38 cellular contexts compared by ENCODE assay signal in the genomic region with DNA sequence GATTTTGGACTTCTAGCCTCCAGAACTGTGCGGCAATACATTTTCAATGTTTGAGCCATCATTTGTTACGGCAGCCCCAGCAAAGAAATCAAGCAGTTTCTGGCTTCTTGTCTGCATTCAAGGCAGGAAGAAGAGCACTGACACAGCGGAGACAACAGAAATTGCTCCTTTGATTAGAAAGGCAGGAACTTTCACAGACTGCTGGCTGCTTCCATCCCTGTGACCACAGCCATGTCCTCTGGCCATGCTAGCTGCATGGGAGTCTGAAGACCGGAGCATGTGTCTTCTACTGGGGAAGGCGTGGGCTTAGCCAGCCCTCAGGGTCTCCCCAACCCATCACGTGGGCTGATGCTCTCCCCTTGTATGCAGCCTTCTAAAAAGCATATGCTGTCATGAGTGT. TPM values are rescaled to one million over a fixed set of nuclear protein-coding genes. Genes with fewer than 3 reads are reported as not detected.
"Had no signal": no experiment of that assay in that cellular context is flagged by ENCODE, and none has a peak within 500 bp of the region (broad histone marks: within the 10 kb centered on the region; RNA-seq: fewer than 3 reads in every experiment).

No MANE protein-coding gene starts in this region.

- H3K4me3 Mint-ChIP-seq: activated CD4-positive, alpha-beta memory T cell treated with anti-CD3 and anti-CD28 coated beads for 36 hours; activated CD4-positive, alpha-beta T cell treated with anti-CD3 and anti-CD28 coated beads for 36 hours; activated CD4-positive, alpha-beta T cell treated with anti-CD3 and anti-CD28 coated beads, Interleukin-2, amount 10 ng/mL, durations not matched to agents 24 days and 14 days; activated CD8-positive, alpha-beta memory T cell treated with anti-CD3 and anti-CD28 coated beads, Interleukin-2, amount 10 ng/mL, durations not matched to agents 7 days and 5 days; activated CD8-positive, alpha-beta T cell treated with anti-CD3 and anti-CD28 coated beads, Interleukin-2, amount 10 ng/mL, durations not matched to agents 7 days and 5 days; activated naive CD4-positive, alpha-beta T cell treated with anti-CD3 and anti-CD28 coated beads, Interleukin-2, amount 10 ng/mL, durations not matched to agents 7 days and 5 days; activated naive CD8-positive, alpha-beta T cell treated with anti-CD3 and anti-CD28 coated beads, Interleukin-2, amount 10 ng/mL, durations not matched to agents 7 days and 5 days; activated T-helper 1 cell treated with anti-CD3 and anti-CD28 coated beads, Interleukin-12 subunit alpha, Interleukin-12 subunit beta, Interleukin-2, Interleukin-4 antibody, amounts not matched to agents 30 ng/mL and 10 ng/mL and 1 ng/mL, durations not matched to agents 14 hours and 24 hours and 36 hours; brain; central memory CD8-positive, alpha-beta T cell; dendritic cell treated with granulocyte-macrophage colony-stimulating factor and Interleukin-4, amounts not matched to agents 40 ng/mL and 50 ng/mL, for 4 days; endodermal cell; T-helper 17 cell; T-helper 2 cell treated with Interferon-gamma antibody and Interleukin-4, amounts not matched to agents 5 μg/mL and 100 μg/mL, for 36 hours had no signal

- H3K9me3 ChIP-seq: ascending aorta, breast epithelium, gastroesophageal sphincter had no signal

- H3K36me3 ChIP-seq: ascending aorta, breast epithelium, cardiac muscle cell, gastroesophageal sphincter had no signal

- ATAC-seq: activated CD4-positive, alpha-beta T cell treated with anti-CD3 and anti-CD28 coated beads for 36 hours; activated CD8-positive, alpha-beta memory T cell treated with anti-CD3 and anti-CD28 coated beads, Interleukin-2, amount 10 ng/mL, durations not matched to agents 7 days and 5 days; activated CD8-positive, alpha-beta T cell treated with anti-CD3 and anti-CD28 coated beads, Interleukin-2, amount 10 ng/mL, durations not matched to agents 7 days and 5 days; activated naive CD4-positive, alpha-beta T cell treated with anti-CD3 and anti-CD28 coated beads, Interleukin-2, amount 50 U/mL, for 72 hours; esophagus mucosa; gastroesophageal sphincter; T-helper 17 cell had no signal

- H3K4me3 ChIP-seq: ascending aorta, breast epithelium, cardiac muscle cell, coronary artery, dorsolateral prefrontal cortex, gastroesophageal sphincter had no signal

- H3K4me1 Mint-ChIP-seq: activated CD4-positive, alpha-beta T cell treated with anti-CD3 and anti-CD28 coated beads for 36 hours; activated naive CD4-positive, alpha-beta T cell treated with anti-CD3 and anti-CD28 coated beads, Interleukin-2, amount 10 ng/mL, durations not matched to agents 7 days and 5 days; brain; central memory CD8-positive, alpha-beta T cell; endodermal cell had no signal

- H3K4me1 ChIP-seq: ascending aorta, breast epithelium, gastroesophageal sphincter had no signal

- DNase-seq: activated CD4-positive, alpha-beta memory T cell treated with anti-CD3 and anti-CD28 coated beads for 36 hours; activated CD4-positive, alpha-beta T cell treated with anti-CD3 and anti-CD28 coated beads for 36 hours; activated CD4-positive, alpha-beta T cell treated with anti-CD3 and anti-CD28 coated beads, Interleukin-2, amount 10 ng/mL, durations not matched to agents 24 days and 14 days; activated CD4-positive, CD25-positive, alpha-beta regulatory T cell; activated CD4-positive, CD25-positive, alpha-beta regulatory T cell treated with anti-CD3 and anti-CD28 coated beads, Interleukin-2, amount 50 U/mL, for 72 hours; activated CD8-positive, alpha-beta memory T cell treated with anti-CD3 and anti-CD28 coated beads, Interleukin-2, amount 10 ng/mL, durations not matched to agents 7 days and 5 days; activated CD8-positive, alpha-beta memory T cell treated with anti-CD3 and anti-CD28 coated beads, Interleukin-2, amount 50 U/mL, for 4 hours; activated CD8-positive, alpha-beta T cell treated with anti-CD3 and anti-CD28 coated beads, Interleukin-2, amount 10 ng/mL, durations not matched to agents 7 days and 5 days; activated effector memory CD4-positive, alpha-beta T cell treated with anti-CD3 and anti-CD28 coated beads, Interleukin-2, amount 50 U/mL, for 16 hours; activated naive CD4-positive, alpha-beta T cell; activated naive CD4-positive, alpha-beta T cell treated with anti-CD3 and anti-CD28 coated beads, Interleukin-2, amount 10 ng/mL, durations not matched to agents 7 days and 5 days; activated naive CD8-positive, alpha-beta T cell treated with anti-CD3 and anti-CD28 coated beads, Interleukin-2, amount 10 ng/mL, durations not matched to agents 7 days and 5 days; activated T-cell treated with anti-CD3 and anti-CD28 coated beads, Interleukin-2, amount 50 U/mL, for 1 hour; activated T-cell treated with anti-CD3 and anti-CD28 coated beads, Interleukin-2, amount 50 U/mL, for 48 hours; dorsolateral prefrontal cortex; effector memory CD4-positive, alpha-beta T cell; endodermal cell; foreskin fibroblast; T-helper 1 cell; T-helper 17 cell; T1000 had no signal

- H3K9me3 Mint-ChIP-seq: activated CD4-positive, alpha-beta memory T cell treated with anti-CD3 and anti-CD28 coated beads for 36 hours; activated CD4-positive, alpha-beta T cell treated with anti-CD3 and anti-CD28 coated beads, Interleukin-2, amount 10 ng/mL, durations not matched to agents 24 days and 14 days; activated naive CD4-positive, alpha-beta T cell treated with anti-CD3 and anti-CD28 coated beads, Interleukin-2, amount 10 ng/mL, durations not matched to agents 7 days and 5 days; activated naive CD4-positive, alpha-beta T cell treated with anti-CD3 and anti-CD28 coated beads, Interleukin-2, amount 50 U/mL, for 72 hours; activated T-helper 1 cell treated with anti-CD3 and anti-CD28 coated beads, Interleukin-12 subunit alpha, Interleukin-12 subunit beta, Interleukin-2, Interleukin-4 antibody, amounts not matched to agents 30 ng/mL and 10 ng/mL and 1 ng/mL, durations not matched to agents 14 hours and 24 hours and 36 hours; activated T-helper 2 cell treated with anti-CD3 and anti-CD28 coated beads, Interferon-gamma antibody, Interleukin-2, Interleukin-4, amounts not matched to agents 10 μg/mL and 5 μg/mL and 100 μg/mL, durations not matched to agents 14 hours and 24 hours and 36 hours; brain; central memory CD8-positive, alpha-beta T cell; dendritic cell treated with granulocyte-macrophage colony-stimulating factor and Interleukin-4, amounts not matched to agents 40 ng/mL and 50 ng/mL, for 4 days; endodermal cell; T-helper 2 cell treated with Interferon-gamma antibody and Interleukin-4, amounts not matched to agents 5 μg/mL and 100 μg/mL, for 36 hours had no signal

- H3K27ac Mint-ChIP-seq: activated CD4-positive, alpha-beta memory T cell treated with anti-CD3 and anti-CD28 coated beads for 36 hours; activated CD4-positive, alpha-beta T cell treated with anti-CD3 and anti-CD28 coated beads for 36 hours; activated CD4-positive, alpha-beta T cell treated with anti-CD3 and anti-CD28 coated beads, Interleukin-2, amount 10 ng/mL, durations not matched to agents 24 days and 14 days; activated CD8-positive, alpha-beta memory T cell treated with anti-CD3 and anti-CD28 coated beads, Interleukin-2, amount 10 ng/mL, durations not matched to agents 7 days and 5 days; activated CD8-positive, alpha-beta T cell treated with anti-CD3 and anti-CD28 coated beads, Interleukin-2, amount 10 ng/mL, durations not matched to agents 7 days and 5 days; activated naive CD4-positive, alpha-beta T cell treated with anti-CD3 and anti-CD28 coated beads, Interleukin-2, amount 10 ng/mL, durations not matched to agents 7 days and 5 days; activated naive CD4-positive, alpha-beta T cell treated with anti-CD3 and anti-CD28 coated beads, Interleukin-2, amount 50 U/mL, for 72 hours; activated naive CD8-positive, alpha-beta T cell treated with anti-CD3 and anti-CD28 coated beads, Interleukin-2, amount 10 ng/mL, durations not matched to agents 7 days and 5 days; activated T-helper 1 cell treated with anti-CD3 and anti-CD28 coated beads, Interleukin-12 subunit alpha, Interleukin-12 subunit beta, Interleukin-2, Interleukin-4 antibody, amounts not matched to agents 30 ng/mL and 10 ng/mL and 1 ng/mL, durations not matched to agents 14 hours and 24 hours and 36 hours; activated T-helper 2 cell treated with anti-CD3 and anti-CD28 coated beads, Interferon-gamma antibody, Interleukin-2, Interleukin-4, amounts not matched to agents 10 μg/mL and 5 μg/mL and 100 μg/mL, durations not matched to agents 14 hours and 24 hours and 36 hours; brain; dendritic cell treated with granulocyte-macrophage colony-stimulating factor and Interleukin-4, amounts not matched to agents 40 ng/mL and 50 ng/mL, for 4 days; endodermal cell; T-helper 17 cell; T-helper 2 cell treated with Interferon-gamma antibody and Interleukin-4, amounts not matched to agents 5 μg/mL and 100 μg/mL, for 36 hours had no signal

- H3K27me3 ChIP-seq: ascending aorta, cardiac muscle cell, dorsolateral prefrontal cortex, gastroesophageal sphincter had no signal

- H3K27me3 Mint-ChIP-seq: activated CD4-positive, alpha-beta memory T cell treated with anti-CD3 and anti-CD28 coated beads for 36 hours; activated CD4-positive, alpha-beta T cell treated with anti-CD3 and anti-CD28 coated beads for 36 hours; central memory CD8-positive, alpha-beta T cell had no signal

- H3K36me3 Mint-ChIP-seq: activated CD4-positive, alpha-beta memory T cell treated with anti-CD3 and anti-CD28 coated beads for 36 hours; activated CD8-positive, alpha-beta memory T cell treated with anti-CD3 and anti-CD28 coated beads, Interleukin-2, amount 10 ng/mL, durations not matched to agents 7 days and 5 days; activated naive CD4-positive, alpha-beta T cell treated with anti-CD3 and anti-CD28 coated beads, Interleukin-2, amount 10 ng/mL, durations not matched to agents 7 days and 5 days; activated naive CD4-positive, alpha-beta T cell treated with anti-CD3 and anti-CD28 coated beads, Interleukin-2, amount 50 U/mL, for 72 hours; activated naive CD8-positive, alpha-beta T cell treated with anti-CD3 and anti-CD28 coated beads, Interleukin-2, amount 10 ng/mL, durations not matched to agents 7 days and 5 days; brain had no signal

- H3K27ac ChIP-seq: ascending aorta, breast epithelium, cardiac muscle cell, coronary artery, dorsolateral prefrontal cortex, gastroesophageal sphincter had no signal

RNA-seq across cellular contexts. Expression of gene C10orf71, which starts 19.1 kb away (rescaled TPM):
- total RNA-seq: activated CD4-positive, alpha-beta memory T cell treated with anti-CD3 and anti-CD28 coated beads for 36 hours; activated CD4-positive, alpha-beta T cell treated with anti-CD3 and anti-CD28 coated beads for 36 hours; activated CD4-positive, alpha-beta T cell treated with anti-CD3 and anti-CD28 coated beads, Interleukin-2, amount 10 ng/mL, durations not matched to agents 24 days and 14 days; activated CD8-positive, alpha-beta memory T cell treated with anti-CD3 and anti-CD28 coated beads for 36 hours; activated CD8-positive, alpha-beta memory T cell treated with anti-CD3 and anti-CD28 coated beads, Interleukin-2, amount 10 ng/mL, durations not matched to agents 7 days and 5 days; activated CD8-positive, alpha-beta T cell treated with anti-CD3 and anti-CD28 coated beads, Interleukin-2, amount 10 ng/mL, durations not matched to agents 7 days and 5 days; activated naive CD4-positive, alpha-beta T cell treated with anti-CD3 and anti-CD28 coated beads, Interleukin-2, amount 50 U/mL, for 72 hours; activated naive CD8-positive, alpha-beta T cell treated with anti-CD3 and anti-CD28 coated beads, Interleukin-2, amount 10 ng/mL, durations not matched to agents 7 days and 5 days; activated T-helper 1 cell treated with anti-CD3 and anti-CD28 coated beads, Interleukin-12 subunit alpha, Interleukin-12 subunit beta, Interleukin-2, Interleukin-4 antibody, amounts not matched to agents 30 ng/mL and 10 ng/mL and 1 ng/mL, durations not matched to agents 14 hours and 24 hours and 36 hours; activated T-helper 2 cell treated with anti-CD3 and anti-CD28 coated beads, Interferon-gamma antibody, Interleukin-2, Interleukin-4, amounts not matched to agents 10 μg/mL and 5 μg/mL and 100 μg/mL, durations not matched to agents 14 hours and 24 hours and 36 hours; ascending aorta; breast epithelium; cerebellum; epithelial cell of proximal tubule; esophagus mucosa; glomerular endothelial cell; T-helper 17 cell had no signal
